ENCODE assay signal across 1 cellular context in genomic region chr1:179002552-179003345, GRCh38.
TF ChIP-seq lines count a peak whose summit lies in the region.

No MANE protein-coding gene starts in this region.

TF ChIP-seq in HEK293, 187 proteins besides CTCF, POLR2A, EP300 and RAD21 (continued from another document):
- TF ChIP-seq PRDM4 (tag by site-specific recombination; IDR thresholded peaks at IDR 0.05) (no peak), HOXA7 (CRISPR knock-in tag; IDR thresholded peaks at IDR 0.05; ENCODE audit: borderline replicate concordance) (no peak), ZNF473 (tag by site-specific recombination; IDR thresholded peaks at IDR 0.05) (no peak), ZSCAN30 (tag by site-specific recombination; IDR thresholded peaks at IDR 0.05) (0 out of 2 replicates have a peak, but pooled peaks have one; percentile 62), ZNF510 (tag by site-specific recombination; IDR thresholded peaks at IDR 0.05; ENCODE audit: insufficient replicate concordance) (no peak), ZNF629 (tag by site-specific recombination; IDR thresholded peaks at IDR 0.05) (0 out of 2 replicates have a peak, but pooled peaks have one; percentile 20), ZNF747 (tag by site-specific recombination; IDR thresholded peaks at IDR 0.05) (no peak), KLF1 (tag by site-specific recombination; IDR thresholded peaks at IDR 0.05) (no peak), ZNF513 (tag by site-specific recombination; IDR thresholded peaks at IDR 0.05) (0 out of 2 replicates have a peak, but pooled peaks have one; percentile 10), GLIS1 (tag by site-specific recombination; IDR thresholded peaks at IDR 0.05) (peak; percentile 14; the same call in 1 of the 2 replicates), IKZF3 (tag by site-specific recombination; IDR thresholded peaks at IDR 0.05) (no peak), ZBTB10 (tag by site-specific recombination; IDR thresholded peaks at IDR 0.05) (no peak), HOXC10 (CRISPR knock-in tag; IDR thresholded peaks at IDR 0.05) (no peak), ZNF529 (tag by site-specific recombination; IDR thresholded peaks at IDR 0.05; ENCODE audit: insufficient replicate concordance) (no peak), ZBTB8A (tag by site-specific recombination; IDR thresholded peaks at IDR 0.05) (no peak), ZBTB20 (tag by site-specific recombination; IDR thresholded peaks at IDR 0.05) (peak; percentile 15; the same call in 1 of the 2 replicates), PATZ1 (tag by site-specific recombination; IDR thresholded peaks at IDR 0.05) (no peak)
- TF ChIP-seq, protein P1, sequence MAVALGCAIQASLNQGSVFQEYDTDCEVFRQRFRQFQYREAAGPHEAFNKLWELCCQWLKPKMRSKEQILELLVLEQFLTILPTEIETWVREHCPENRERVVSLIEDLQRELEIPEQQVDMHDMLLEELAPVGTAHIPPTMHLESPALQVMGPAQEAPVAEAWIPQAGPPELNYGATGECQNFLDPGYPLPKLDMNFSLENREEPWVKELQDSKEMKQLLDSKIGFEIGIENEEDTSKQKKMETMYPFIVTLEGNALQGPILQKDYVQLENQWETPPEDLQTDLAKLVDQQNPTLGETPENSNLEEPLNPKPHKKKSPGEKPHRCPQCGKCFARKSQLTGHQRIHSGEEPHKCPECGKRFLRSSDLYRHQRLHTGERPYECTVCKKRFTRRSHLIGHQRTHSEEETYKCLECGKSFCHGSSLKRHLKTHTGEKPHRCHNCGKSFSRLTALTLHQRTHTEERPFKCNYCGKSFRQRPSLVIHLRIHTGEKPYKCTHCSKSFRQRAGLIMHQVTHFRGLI (tag by site-specific recombination; IDR thresholded peaks at IDR 0.05) = peak; percentile 32; the same call in 1 of the 2 replicates
- TF ChIP-seq, protein P2, sequence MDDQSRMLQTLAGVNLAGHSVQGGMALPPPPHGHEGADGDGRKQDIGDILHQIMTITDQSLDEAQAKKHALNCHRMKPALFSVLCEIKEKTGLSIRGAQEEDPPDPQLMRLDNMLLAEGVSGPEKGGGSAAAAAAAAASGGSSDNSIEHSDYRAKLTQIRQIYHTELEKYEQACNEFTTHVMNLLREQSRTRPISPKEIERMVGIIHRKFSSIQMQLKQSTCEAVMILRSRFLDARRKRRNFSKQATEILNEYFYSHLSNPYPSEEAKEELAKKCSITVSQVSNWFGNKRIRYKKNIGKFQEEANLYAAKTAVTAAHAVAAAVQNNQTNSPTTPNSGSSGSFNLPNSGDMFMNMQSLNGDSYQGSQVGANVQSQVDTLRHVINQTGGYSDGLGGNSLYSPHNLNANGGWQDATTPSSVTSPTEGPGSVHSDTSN (CRISPR knock-in tag; IDR thresholded peaks at IDR 0.05) = no peak
